23 cellular contexts compared by ENCODE assay signal in genomic region chr15:100835626-100836025, GRCh38. TPM values are rescaled to one million over a fixed set of nuclear protein-coding genes. Genes with fewer than 3 reads are reported as not detected.
DNase-seq lines count a peak whose midpoint lies in the region; ATAC-seq, FAIRE-seq and TF ChIP-seq lines count a peak whose summit lies in the region.
"Had no signal": no experiment of that assay in that cellular context is flagged by ENCODE, and none has a peak within 500 bp of the region (broad histone marks: within the 10 kb centered on the region; RNA-seq: fewer than 3 reads in every experiment).

No MANE protein-coding gene starts in this region.

- H3K56ac ChIP-seq in IMR-90 (ENCODE audit: extremely low read depth, insufficient read depth, low read length), result no peak overlapping the region

- H3K9ac ChIP-seq in BLaER1 treated with 17β-estradiol and CSF1 and Interleukin-3, amounts not matched to agents 10 nM and 100 nM, result peak overlapping the region in 4 of 11 experiments; percentile 65 to 73 (median 70); a peak in 5 of 22 replicates
- H3K9ac ChIP-seq in IMR-90 (ENCODE audit: low read depth, low read length), result no peak overlapping the region

- no peaks in the 10 kb centered on the region for H3K27me3 ChIP-seq in BLaER1 treated with 17β-estradiol and CSF1 and Interleukin-3, amounts not matched to agents 10 nM and 100 nM
- H3K27me3 ChIP-seq in IMR-90 (ENCODE audit: control insufficient read depth, insufficient read depth, low read length) (no peaks in the 10 kb centered on the region), brain microvascular endothelial cell (replicated peaks) (no peaks in the 10 kb centered on the region)
- H3K27me3 ChIP-seq: BE2C, MG63, SJSA1 had no signal

- ATAC-seq in IMR-90 (ENCODE audit: low read depth) (no peak), HG03095 (IDR thresholded peaks at IDR 0.05; ENCODE audit: unreplicated experiment) (no peak)

- no peak overlapping the region for H2BK15ac ChIP-seq in IMR-90 (ENCODE audit: low read depth, low read length)

- in situ Hi-C loops in IMR-90 (cut with MboI; ENCODE audit: low sequenced_read_pairs) (no loop called here), brain microvascular endothelial cell (cut with HindIII; ENCODE audit: low pct_ligation_motif_present, low sequenced_read_pairs) (no loop called here)

- no peaks in the 10 kb centered on the region for H4K20me1 ChIP-seq in BLaER1 treated with 17β-estradiol and CSF1 and Interleukin-3, amounts not matched to agents 10 nM and 100 nM
- H4K20me1 ChIP-seq in IMR-90 (ENCODE audit: insufficient read depth, low read length), result no peaks in the 10 kb centered on the region

- dilution Hi-C loops in IMR-90 (cut with HindIII; ENCODE audit: low sequenced_read_pairs, unreplicated experiment), result no loop called here

- H3K79me1 ChIP-seq in IMR-90 (ENCODE audit: low read depth in 1 of 2, low read length in 2 of 2), result no peaks in the 10 kb centered on the region

- H3K14ac ChIP-seq in IMR-90 (replicated peaks; ENCODE audit: low read depth, low read length), result no peak overlapping the region

- peak overlapping the region in 9 of 11 experiments; percentile 67 to 90 (median 86); a peak in 18 of 22 replicates for H3K27ac ChIP-seq in BLaER1 treated with 17β-estradiol and CSF1 and Interleukin-3, amounts not matched to agents 10 nM and 100 nM
- H3K27ac ChIP-seq in IMR-90 (ENCODE audit: insufficient read depth, low read length) (no peak overlapping the region), brain microvascular endothelial cell (no peak overlapping the region)
- H3K27ac ChIP-seq: SJSA1 had no signal

- H4K5ac ChIP-seq in IMR-90 (ENCODE audit: low read depth, low read length), result no peak overlapping the region

- no peak overlapping the region for H2AK9ac ChIP-seq in IMR-90 (replicated peaks; ENCODE audit: low read depth, low read length, poor library complexity)

- H2BK120ac ChIP-seq in IMR-90 (ENCODE audit: low read depth, low read length), result no peak overlapping the region

- no peak overlapping the region for H3K4me3 ChIP-seq in BLaER1 treated with 17β-estradiol and CSF1 and Interleukin-3, amounts not matched to agents 10 nM and 100 nM
- H3K4me3 ChIP-seq in IMR-90 (ENCODE audit: insufficient read depth, low read depth, low read length) (no peak overlapping the region), brain microvascular endothelial cell (ENCODE audit: low read depth, low read length) (no peak overlapping the region)
- H3K4me3 ChIP-seq: MG63, SJSA1 had no signal

- H3K4me1 ChIP-seq in BLaER1 treated with 17β-estradiol and CSF1 and Interleukin-3, amounts not matched to agents 10 nM and 100 nM, result peaks cover 36 to 67% (median 56%) of the 10 kb centered on the region in 10 experiments
- H3K4me1 ChIP-seq in IMR-90 (ENCODE audit: control insufficient read depth, insufficient read depth, low read length), result 0 out of 2 replicates have a peak, but pooled peaks cover 2% of the 10 kb centered on the region
- H3K4me1 ChIP-seq: BE2C had no signal

- H3K23ac ChIP-seq in IMR-90 (ENCODE audit: low read depth, low read length), result no peak overlapping the region

- no peak overlapping the region for H3K18ac ChIP-seq in IMR-90 (ENCODE audit: low read depth, low read length)

- POLR2A ChIA-PET in IMR-90 (lab: Charles Lee; ENCODE audit: unreplicated experiment), result no interaction called here

- no peak for TF ChIP-seq POLR2A in IMR-90 (IDR thresholded peaks at IDR 0.05; ENCODE audit: low read depth, low read length)
- TF ChIP-seq POLR2A in GM12891 (IDR thresholded peaks at IDR 0.05; ENCODE audit: low read depth, low read length), result no peak

- peak overlapping the region in 9 of 11 experiments; percentile 27 to 82 (median 76); a peak in 17 of 22 replicates for H3K4me2 ChIP-seq in BLaER1 treated with 17β-estradiol and CSF1 and Interleukin-3, amounts not matched to agents 10 nM and 100 nM
- no peak overlapping the region for H3K4me2 ChIP-seq in IMR-90 (ENCODE audit: low read depth, low read length)

- CTCF ChIA-PET in IMR-90 (lab: Yijun Ruan, JAX), result interaction anchor here (0.8 kb wide), 1 partner anchor 164 kb away, joined by 4 read pairs; no protein-coding TSS in a partner anchor

- no peak overlapping the region for H4K8ac ChIP-seq in IMR-90 (ENCODE audit: low read depth in 2 of 2, low read length in 2 of 2)

- H2AFZ ChIP-seq in IMR-90 (replicated peaks; ENCODE audit: low read length, poor library complexity), result no peak overlapping the region

- no peaks in the 10 kb centered on the region; a peak in 1 of 22 replicates for H3K36me3 ChIP-seq in BLaER1 treated with 17β-estradiol and CSF1 and Interleukin-3, amounts not matched to agents 10 nM and 100 nM
- H3K36me3 ChIP-seq in IMR-90 (ENCODE audit: control insufficient read depth, insufficient read depth, low read length) (no peaks in the 10 kb centered on the region), brain microvascular endothelial cell (replicated peaks) (no peaks in the 10 kb centered on the region)
- H3K36me3 ChIP-seq: BE2C, MG63, SJSA1 had no signal

- intact Hi-C loops in IMR-90 (cut with micrococcal nuclease), result no loop called here

- BruUV-seq in IMR-90 (replicated peaks; lab: Mats Ljungman, UMichigan), result no TSS peak

- no peak overlapping the region for H2AK5ac ChIP-seq in IMR-90 (ENCODE audit: low read depth, low read length)

- TF ChIP-seq CTCF in IMR-90 (conservative IDR thresholded peaks at IDR 0.05; ENCODE audit: low read depth, low read length) (no peak), brain microvascular endothelial cell (IDR thresholded peaks at IDR 0.05; ENCODE audit: low read depth, low read length, missing control alignments) (no peak)

- peaks cover 0 to 28% (median 16%) of the 10 kb centered on the region in 11 experiments; a peak in 17 of 22 replicates for H3K9me3 ChIP-seq in BLaER1 treated with 17β-estradiol and CSF1 and Interleukin-3, amounts not matched to agents 10 nM and 100 nM (replicated peaks in 1 of 11)
- H3K9me3 ChIP-seq in IMR-90 (ENCODE audit: control insufficient read depth, insufficient read depth, low read length), result no peaks in the 10 kb centered on the region
- H3K9me3 ChIP-seq: BE2C, MG63 had no signal

- DNase-seq in IMR-90 (peak; percentile 48), brain microvascular endothelial cell (peak; percentile 5), GM12891 (ENCODE audit: insufficient read length, low spot score) (no peak), epidermal melanocyte (ENCODE audit: insufficient read length, low spot score) (no peak)
- DNase-seq in central memory CD4-positive, alpha-beta T cell, result no peak
- DNase-seq: BE2C; CD4-positive, alpha-beta T cell; COR-L47; DMS53; KBM-7; MG63; NCI-H2029; NCI-H446; NCI-H524 treated with DMSO at 0.1 percent for 48 hours; NCI-H774; Right ventricle myocardium superior; RPMI8226; T-helper 1 cell had no signal

- no peaks in the 10 kb centered on the region for H3K9me1 ChIP-seq in IMR-90 (ENCODE audit: insufficient read depth, low read length)

- no peak overlapping the region for H2BK5ac ChIP-seq in IMR-90 (ENCODE audit: low read depth, low read length, poor library complexity, severe bottlenecking)

- no peak overlapping the region for H4K91ac ChIP-seq in IMR-90 (ENCODE audit: insufficient read depth, low read depth, low read length)

- TF ChIP-seq RAD21 in IMR-90 (IDR thresholded peaks at IDR 0.05; ENCODE audit: low read length), result no peak

- no CpG with 5 or more reads among the region's 5 CpGs for WGBS in IMR-90 (ENCODE audit: extremely low coverage in 2 of 2, insufficient read length in 1 of 2), 2 experiments

- H3K4ac ChIP-seq in IMR-90 (ENCODE audit: low read depth, low read length), result no peak overlapping the region

- FAIRE-seq in GM12891 (lab: Jason Lieb, UNC), result no peak
- FAIRE-seq: H54, HTR-8/SVneo had no signal

- H2BK20ac ChIP-seq in IMR-90 (ENCODE audit: low read depth, low read length), result no peak overlapping the region

TF ChIP-seq in IMR-90, 13 proteins besides CTCF, POLR2A, EP300 and RAD21:
- no peak for TF ChIP-seq MAZ (IDR thresholded peaks at IDR 0.05; ENCODE audit: borderline replicate concordance, low read depth, low read length)
- TF ChIP-seq MXI1 (IDR thresholded peaks at IDR 0.05; ENCODE audit: borderline replicate concordance, low read depth, low read length), result no peak
TF ChIP-seq in IMR-90: peak in this region for 0.

TF ChIP-seq in GM12891, 5 proteins besides CTCF, POLR2A, EP300 and RAD21:
- no peak for TF ChIP-seq SPI1 (IDR thresholded peaks at IDR 0.05; ENCODE audit: low read depth, low read length)

RNA-seq across cellular contexts. Expression of gene ALDH1A3, which starts 44.0 kb away (rescaled TPM):
- total RNA-seq in IMR-90 (2012; rRNA removed), result 5.0 and 8.6 TPM in 2 replicates
- polyA plus RNA-seq in IMR-90 (2012; rRNA removed), result 2.9 and 3.1 TPM in 2 replicates
- polyA plus RNA-seq in IMR-90 (2012; cell fraction: cytosol; rRNA removed), result 1.6 and 6.2 TPM in 2 replicates
- 1.4 and 4.7 TPM in 2 replicates for polyA plus RNA-seq in IMR-90 (2012; cell fraction: nucleus; rRNA removed; ENCODE audit: low replicate concordance)
- 0.03 TPM for polyA plus RNA-seq in GM12891 (2012; ENCODE audit: low read depth, missing spikeins)
- total RNA-seq: CD4-positive, alpha-beta T cell had no signal

Comparison
In these comparisons a context has a peak if more than half of its experiments do, and no peak if none do; other contexts are left out.
1. H3K27ac ChIP-seq: peak in BLaER1 treated with 17β-estradiol and CSF1 and Interleukin-3, amounts not matched to agents 10 nM and 100 nM (9 of 11); none in IMR-90 (single experiment) and brain microvascular endothelial cell (single experiment).
2. DNase-seq: peak in IMR-90 (single experiment) and brain microvascular endothelial cell (single experiment); none in GM12891 (single experiment), central memory CD4-positive, alpha-beta T cell (single experiment) and epidermal melanocyte (single experiment).